1 cellular context compared by ENCODE assay signal in the genomic region with DNA sequence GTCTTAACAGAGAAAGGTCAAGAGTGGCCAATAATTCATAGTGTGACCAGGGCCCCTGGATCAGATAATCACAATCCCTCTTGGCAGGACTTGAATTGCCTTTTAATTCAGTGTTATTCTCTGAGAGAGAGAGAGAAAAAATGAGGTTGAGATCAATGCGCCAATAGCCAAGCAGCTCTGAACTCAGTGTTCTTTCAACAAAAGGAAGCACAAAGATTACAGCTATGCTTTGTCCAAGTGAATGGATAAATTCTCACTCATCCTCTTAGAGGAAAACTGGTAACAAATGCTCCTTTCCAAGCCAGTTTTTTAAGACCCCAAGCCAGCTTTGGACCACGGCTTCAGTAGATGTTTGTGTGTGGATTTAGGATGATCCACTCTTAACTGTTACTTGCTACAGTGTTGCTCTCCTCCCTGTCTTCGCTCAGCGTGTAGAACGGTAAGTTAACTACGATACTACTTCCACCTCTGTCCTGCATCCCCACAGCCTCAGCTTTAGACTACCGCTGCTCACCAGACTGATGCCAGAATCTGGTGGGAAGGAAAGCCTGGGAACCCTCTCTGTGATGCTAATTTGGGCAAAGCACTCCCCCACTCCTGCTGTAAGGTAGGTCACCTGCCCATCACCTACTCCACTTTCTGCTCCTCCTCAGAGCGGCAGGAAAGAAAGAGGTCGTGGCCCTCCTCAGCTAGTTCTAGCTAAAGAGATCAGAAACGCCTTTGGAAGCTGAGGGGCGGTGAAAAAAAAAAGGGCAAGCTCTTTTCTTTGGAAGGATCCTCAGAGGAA.
TF ChIP-seq lines count a peak whose summit lies in the region.

No MANE protein-coding gene starts in this region.

TF ChIP-seq in GM23338, 12 proteins besides CTCF, POLR2A, EP300 and RAD21 (continued from another document):
- TF ChIP-seq, protein P1, sequence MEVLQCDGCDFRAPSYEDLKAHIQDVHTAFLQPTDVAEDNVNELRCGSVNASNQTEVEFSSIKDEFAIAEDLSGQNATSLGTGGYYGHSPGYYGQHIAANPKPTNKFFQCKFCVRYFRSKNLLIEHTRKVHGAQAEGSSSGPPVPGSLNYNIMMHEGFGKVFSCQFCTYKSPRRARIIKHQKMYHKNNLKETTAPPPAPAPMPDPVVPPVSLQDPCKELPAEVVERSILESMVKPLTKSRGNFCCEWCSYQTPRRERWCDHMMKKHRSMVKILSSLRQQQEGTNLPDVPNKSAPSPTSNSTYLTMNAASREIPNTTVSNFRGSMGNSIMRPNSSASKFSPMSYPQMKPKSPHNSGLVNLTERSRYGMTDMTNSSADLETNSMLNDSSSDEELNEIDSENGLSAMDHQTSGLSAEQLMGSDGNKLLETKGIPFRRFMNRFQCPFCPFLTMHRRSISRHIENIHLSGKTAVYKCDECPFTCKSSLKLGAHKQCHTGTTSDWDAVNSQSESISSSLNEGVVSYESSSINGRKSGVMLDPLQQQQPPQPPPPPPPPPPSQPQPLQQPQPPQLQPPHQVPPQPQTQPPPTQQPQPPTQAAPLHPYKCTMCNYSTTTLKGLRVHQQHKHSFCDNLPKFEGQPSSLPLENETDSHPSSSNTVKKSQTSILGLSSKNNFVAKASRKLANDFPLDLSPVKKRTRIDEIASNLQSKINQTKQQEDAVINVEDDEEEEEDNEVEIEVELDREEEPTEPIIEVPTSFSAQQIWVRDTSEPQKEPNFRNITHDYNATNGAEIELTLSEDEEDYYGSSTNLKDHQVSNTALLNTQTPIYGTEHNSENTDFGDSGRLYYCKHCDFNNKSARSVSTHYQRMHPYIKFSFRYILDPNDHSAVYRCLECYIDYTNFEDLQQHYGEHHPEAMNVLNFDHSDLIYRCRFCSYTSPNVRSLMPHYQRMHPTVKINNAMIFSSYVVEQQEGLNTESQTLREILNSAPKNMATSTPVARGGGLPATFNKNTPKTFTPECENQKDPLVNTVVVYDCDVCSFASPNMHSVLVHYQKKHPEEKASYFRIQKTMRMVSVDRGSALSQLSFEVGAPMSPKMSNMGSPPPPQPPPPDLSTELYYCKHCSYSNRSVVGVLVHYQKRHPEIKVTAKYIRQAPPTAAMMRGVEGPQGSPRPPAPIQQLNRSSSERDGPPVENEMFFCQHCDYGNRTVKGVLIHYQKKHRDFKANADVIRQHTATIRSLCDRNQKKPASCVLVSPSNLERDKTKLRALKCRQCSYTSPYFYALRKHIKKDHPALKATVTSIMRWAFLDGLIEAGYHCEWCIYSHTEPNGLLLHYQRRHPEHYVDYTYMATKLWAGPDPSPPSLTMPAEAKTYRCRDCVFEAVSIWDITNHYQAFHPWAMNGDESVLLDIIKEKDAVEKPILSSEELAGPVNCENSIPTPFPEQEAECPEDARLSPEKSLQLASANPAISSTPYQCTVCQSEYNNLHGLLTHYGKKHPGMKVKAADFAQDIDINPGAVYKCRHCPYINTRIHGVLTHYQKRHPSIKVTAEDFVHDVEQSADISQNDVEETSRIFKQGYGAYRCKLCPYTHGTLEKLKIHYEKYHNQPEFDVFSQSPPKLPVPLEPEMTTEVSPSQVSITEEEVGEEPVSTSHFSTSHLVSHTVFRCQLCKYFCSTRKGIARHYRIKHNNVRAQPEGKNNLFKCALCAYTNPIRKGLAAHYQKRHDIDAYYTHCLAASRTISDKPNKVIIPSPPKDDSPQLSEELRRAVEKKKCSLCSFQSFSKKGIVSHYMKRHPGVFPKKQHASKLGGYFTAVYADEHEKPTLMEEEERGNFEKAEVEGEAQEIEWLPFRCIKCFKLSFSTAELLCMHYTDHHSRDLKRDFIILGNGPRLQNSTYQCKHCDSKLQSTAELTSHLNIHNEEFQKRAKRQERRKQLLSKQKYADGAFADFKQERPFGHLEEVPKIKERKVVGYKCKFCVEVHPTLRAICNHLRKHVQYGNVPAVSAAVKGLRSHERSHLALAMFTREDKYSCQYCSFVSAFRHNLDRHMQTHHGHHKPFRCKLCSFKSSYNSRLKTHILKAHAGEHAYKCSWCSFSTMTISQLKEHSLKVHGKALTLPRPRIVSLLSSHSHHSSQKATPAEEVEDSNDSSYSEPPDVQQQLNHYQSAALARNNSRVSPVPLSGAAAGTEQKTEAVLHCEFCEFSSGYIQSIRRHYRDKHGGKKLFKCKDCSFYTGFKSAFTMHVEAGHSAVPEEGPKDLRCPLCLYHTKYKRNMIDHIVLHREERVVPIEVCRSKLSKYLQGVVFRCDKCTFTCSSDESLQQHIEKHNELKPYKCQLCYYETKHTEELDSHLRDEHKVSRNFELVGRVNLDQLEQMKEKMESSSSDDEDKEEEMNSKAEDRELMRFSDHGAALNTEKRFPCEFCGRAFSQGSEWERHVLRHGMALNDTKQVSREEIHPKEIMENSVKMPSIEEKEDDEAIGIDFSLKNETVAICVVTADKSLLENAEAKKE (CRISPR knock-in tag; IDR thresholded peaks at IDR 0.05), result peak; percentile 55; the same call in 1 of the 2 replicates
